3 cellular contexts compared by ENCODE assay signal in genomic region chr14:23182372-23183014, GRCh38.
A peak's percentile ranks its signal among the peaks of the same experiment; 100 is the strongest.
TF ChIP-seq lines count a peak whose summit lies in the region.

No MANE protein-coding gene starts in this region.

TF ChIP-seq in GM23338, 12 proteins besides CTCF, POLR2A, EP300 and RAD21:
- peak; percentile 60 for TF ChIP-seq POLR2AphosphoS5 (IDR thresholded peaks at IDR 0.05; ENCODE audit: low read depth)
- TF ChIP-seq JUNB (IDR thresholded peaks at IDR 0.05; ENCODE audit: unreplicated experiment): no peak

TF ChIP-seq in SK-N-SH, 30 proteins besides CTCF, POLR2A, EP300 and RAD21:
- no peak for TF ChIP-seq RCOR1 (IDR thresholded peaks at IDR 0.05; ENCODE audit: low read length)
- TF ChIP-seq MEF2A (IDR thresholded peaks at IDR 0.05; ENCODE audit: borderline replicate concordance, low read depth): no peak
- TF ChIP-seq USF2 (IDR thresholded peaks at IDR 0.05; ENCODE audit: borderline replicate concordance, low read depth, low read length): no peak
- TF ChIP-seq POLR2AphosphoS5 (IDR thresholded peaks at IDR 0.05; ENCODE audit: low read depth, low read length): no peak
- no peak for TF ChIP-seq PBX3 (IDR thresholded peaks at IDR 0.05)
- no peak for TF ChIP-seq GABPA (IDR thresholded peaks at IDR 0.05; ENCODE audit: low read depth)
- no peak for TF ChIP-seq RXRA (IDR thresholded peaks at IDR 0.05; ENCODE audit: borderline replicate concordance, low read depth)
- no peak for TF ChIP-seq FOXJ3 (CRISPR knock-in tag; IDR thresholded peaks at IDR 0.05)
- no peak for TF ChIP-seq CHD2 (IDR thresholded peaks at IDR 0.05; ENCODE audit: low read length, partially characterized antibody)
- TF ChIP-seq SMC3 (IDR thresholded peaks at IDR 0.05; ENCODE audit: low read depth, low read length): no peak
- TF ChIP-seq GATA2 (CRISPR knock-in tag; IDR thresholded peaks at IDR 0.05): no peak

TF ChIP-seq in HepG2, 621 proteins besides CTCF, POLR2A, EP300 and RAD21:
- TF ChIP-seq ZNF276 (CRISPR knock-in tag; IDR thresholded peaks at IDR 0.05; ENCODE audit: low read depth) (no peak), PATZ1 (CRISPR knock-in tag; IDR thresholded peaks at IDR 0.05) (0 out of 2 replicates have a peak, but pooled peaks have one; percentile 35), EZH2 (conservative IDR thresholded peaks at IDR 0.05; ENCODE audit: low read depth, low read length) (peak; percentile 64)
TF ChIP-seq in HepG2: peak in this region for 2.
